ENCODE assay signal across 1 cellular context in genomic region chr3:114152519-114153151, GRCh38.
A peak's percentile ranks its signal among the peaks of the same experiment; 100 is the strongest.
TF ChIP-seq lines count a peak whose summit lies in the region.

No MANE protein-coding gene starts in this region.

TF ChIP-seq in HepG2, 621 proteins besides CTCF, POLR2A, EP300 and RAD21 (continued from another document and continues in another):
- peak; percentile 79; the same call in 1 of the 2 replicates for TF ChIP-seq ZBTB4 (CRISPR knock-in tag; IDR thresholded peaks at IDR 0.05; ENCODE audit: borderline replicate concordance)
- no peak for TF ChIP-seq ZNF570 (CRISPR knock-in tag; IDR thresholded peaks at IDR 0.05; ENCODE audit: borderline replicate concordance)
- peak; percentile 29; the same call in 1 of the 2 replicates for TF ChIP-seq MIER2 (CRISPR knock-in tag; IDR thresholded peaks at IDR 0.05)
- TF ChIP-seq ZBTB7A (CRISPR knock-in tag; IDR thresholded peaks at IDR 0.05) = peak; percentile 65; the same call in 1 of the 2 replicates
- TF ChIP-seq ZNF234 (CRISPR knock-in tag; conservative IDR thresholded peaks at IDR 0.05) = no peak
- TF ChIP-seq ZNF282 (IDR thresholded peaks at IDR 0.05; ENCODE audit: partially characterized antibody) = no peak
- TF ChIP-seq THAP9 (CRISPR knock-in tag; IDR thresholded peaks at IDR 0.05; ENCODE audit: borderline replicate concordance) = peak; percentile 65; the same call in 1 of the 2 replicates
- TF ChIP-seq ZNF569 (CRISPR knock-in tag; IDR thresholded peaks at IDR 0.05; ENCODE audit: borderline replicate concordance) = no peak
- TF ChIP-seq ZNF160 (CRISPR knock-in tag; IDR thresholded peaks at IDR 0.05) = no peak
- no peak for TF ChIP-seq IRF2 (CRISPR knock-in tag; IDR thresholded peaks at IDR 0.05)
- no peak for TF ChIP-seq ZNF609 (CRISPR knock-in tag; IDR thresholded peaks at IDR 0.05; ENCODE audit: borderline replicate concordance)
- peak; percentile 64; the same call in 1 of the 2 replicates for TF ChIP-seq SMAD3 (CRISPR knock-in tag; IDR thresholded peaks at IDR 0.05)
- TF ChIP-seq KDM1A (CRISPR knock-in tag; IDR thresholded peaks at IDR 0.05) = no peak
- peak; percentile 70 for TF ChIP-seq ZNF501 (CRISPR knock-in tag; IDR thresholded peaks at IDR 0.05)
- TF ChIP-seq ATF5 (CRISPR knock-in tag; IDR thresholded peaks at IDR 0.05; ENCODE audit: low read depth) = no peak
- TF ChIP-seq KLF16 (CRISPR knock-in tag; IDR thresholded peaks at IDR 0.05) = no peak
- TF ChIP-seq ZNF33A (CRISPR knock-in tag; IDR thresholded peaks at IDR 0.05; ENCODE audit: borderline replicate concordance) = no peak
- no peak for TF ChIP-seq ZNF383 (CRISPR knock-in tag; IDR thresholded peaks at IDR 0.05; ENCODE audit: borderline replicate concordance)
- no peak for TF ChIP-seq FOXM1 (CRISPR knock-in tag; IDR thresholded peaks at IDR 0.05)
- TF ChIP-seq ZC3H4 (CRISPR knock-in tag; IDR thresholded peaks at IDR 0.05; ENCODE audit: borderline replicate concordance) = no peak
- no peak for TF ChIP-seq NFAT5 (CRISPR knock-in tag; IDR thresholded peaks at IDR 0.05)
- no peak for TF ChIP-seq ZNF577 (CRISPR knock-in tag; IDR thresholded peaks at IDR 0.05; ENCODE audit: borderline replicate concordance, low read depth)
- no peak for TF ChIP-seq PCBP1 (IDR thresholded peaks at IDR 0.05; ENCODE audit: borderline replicate concordance, low read depth, low read length)
- TF ChIP-seq CBFB (CRISPR knock-in tag; IDR thresholded peaks at IDR 0.05) = no peak
- TF ChIP-seq SIN3B (IDR thresholded peaks at IDR 0.05; ENCODE audit: low read length) = no peak
- TF ChIP-seq SOX6 (IDR thresholded peaks at IDR 0.05) = no peak
- TF ChIP-seq SOX6 (CRISPR knock-in tag; IDR thresholded peaks at IDR 0.05) = peak; percentile 61
- TF ChIP-seq ZNF746 (CRISPR knock-in tag; IDR thresholded peaks at IDR 0.05) = no peak
- no peak for TF ChIP-seq ZNF670 (CRISPR knock-in tag; IDR thresholded peaks at IDR 0.05; ENCODE audit: borderline replicate concordance)
- TF ChIP-seq HOXA5 (CRISPR knock-in tag; IDR thresholded peaks at IDR 0.05) = no peak
- no peak for TF ChIP-seq ZBTB39 (CRISPR knock-in tag; IDR thresholded peaks at IDR 0.05)
- TF ChIP-seq MAFF (IDR thresholded peaks at IDR 0.05; ENCODE audit: low read depth, low read length) = no peak
- no peak for TF ChIP-seq ZBTB38 (CRISPR knock-in tag; IDR thresholded peaks at IDR 0.05)
- TF ChIP-seq AGO1 (IDR thresholded peaks at IDR 0.05; ENCODE audit: low read depth, low read length, poor library complexity, severe bottlenecking) = peak; percentile 38
- TF ChIP-seq ZNF629 (CRISPR knock-in tag; conservative IDR thresholded peaks at IDR 0.05) = no peak
- TF ChIP-seq ISL2 (CRISPR knock-in tag; IDR thresholded peaks at IDR 0.05) = no peak
- no peak for TF ChIP-seq GLMP (CRISPR knock-in tag; IDR thresholded peaks at IDR 0.05; ENCODE audit: borderline replicate concordance)
- no peak for TF ChIP-seq KLF9 (CRISPR knock-in tag; IDR thresholded peaks at IDR 0.05; ENCODE audit: low read depth)
- TF ChIP-seq CENPX (CRISPR knock-in tag; IDR thresholded peaks at IDR 0.05) = no peak
- no peak for TF ChIP-seq TEAD3 (CRISPR knock-in tag; optimal IDR thresholded peaks at IDR 0.05; ENCODE audit: borderline replicate concordance)
- TF ChIP-seq KLF13 (CRISPR knock-in tag; IDR thresholded peaks at IDR 0.05) = 0 out of 2 replicates have a peak, but pooled peaks have one; percentile 69
- TF ChIP-seq ZNF550 (CRISPR knock-in tag; IDR thresholded peaks at IDR 0.05; ENCODE audit: borderline replicate concordance) = no peak
- TF ChIP-seq RXRB (CRISPR knock-in tag; IDR thresholded peaks at IDR 0.05; ENCODE audit: borderline replicate concordance) = peak; percentile 76; the same call in 1 of the 2 replicates
- TF ChIP-seq DPF2 (CRISPR knock-in tag; IDR thresholded peaks at IDR 0.05; ENCODE audit: borderline replicate concordance, low read depth) = no peak
- 0 out of 2 replicates have a peak, but pooled peaks have one; percentile 65 for TF ChIP-seq ZSCAN29 (CRISPR knock-in tag; conservative IDR thresholded peaks at IDR 0.05)
- TF ChIP-seq BRD4 (CRISPR knock-in tag; IDR thresholded peaks at IDR 0.05) = no peak
- TF ChIP-seq ZFP36L1 (CRISPR knock-in tag; IDR thresholded peaks at IDR 0.05) = no peak
- peak; percentile 61; the same call in 1 of the 2 replicates for TF ChIP-seq ZSCAN30 (CRISPR knock-in tag; IDR thresholded peaks at IDR 0.05)
- no peak for TF ChIP-seq MTF1 (CRISPR knock-in tag; IDR thresholded peaks at IDR 0.05)
